ENCODE assay signal across 8 cellular contexts in the genomic region with DNA sequence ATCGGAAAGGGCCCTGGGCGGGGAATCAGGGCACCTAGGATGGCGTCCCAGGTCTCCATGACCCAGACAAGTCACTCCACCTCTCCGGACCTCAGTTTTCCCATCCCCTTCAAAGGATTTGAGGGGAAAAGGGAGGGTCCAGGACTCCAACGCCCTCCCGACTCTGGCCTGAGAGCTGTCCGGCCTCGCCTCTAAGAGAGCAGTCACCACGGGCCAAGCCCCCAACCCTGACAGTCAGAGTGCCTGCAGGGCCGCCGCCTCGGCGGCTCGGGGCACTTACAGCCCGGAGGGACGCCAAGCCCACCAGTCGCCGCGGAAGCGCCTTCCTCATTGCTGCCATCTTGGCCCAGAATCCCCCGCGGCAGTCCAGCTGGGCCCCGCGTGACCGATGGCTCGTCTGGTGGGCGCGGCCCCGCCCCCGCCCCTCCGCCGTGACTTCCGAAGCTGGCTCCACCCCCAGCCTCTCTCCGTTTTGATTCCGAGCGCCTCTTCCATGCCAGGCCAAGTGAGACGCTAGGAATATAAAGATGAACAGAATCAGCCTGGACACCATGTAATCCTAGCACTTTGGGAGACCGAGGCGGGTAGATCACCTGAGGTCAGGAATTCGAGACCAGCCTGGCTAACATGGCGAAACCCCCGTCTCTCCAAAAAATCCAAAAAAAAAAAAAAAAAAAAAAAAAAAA. TPM values are rescaled to one million over a fixed set of nuclear protein-coding genes. Genes with fewer than 3 reads are reported as not detected.
DNase-seq lines count a peak whose midpoint lies in the region; ATAC-seq and TF ChIP-seq lines count a peak whose summit lies in the region.

HMGCL (minus strand) TSS at position 354 of the 686 bp plus-strand sequence; CDS start at position 340, 14 bp downstream.

- under 1% methylated on average over 42 of the region's 42 CpGs for WGBS in prostate gland

- no peaks in the 10 kb centered on the region for H3K4me1 ChIP-seq in prostate gland (replicated peaks)

- TF ChIP-seq POLR2A in prostate gland (IDR thresholded peaks at IDR 0.05) = peak; percentile 92

- H3K27me3 ChIP-seq in prostate gland (replicated peaks; ENCODE audit: insufficient read depth) = no peaks in the 10 kb centered on the region

- DNase-seq in NCI-H187 (lab: John Stamatoyannopoulos, UW) (peak; percentile 64 to 80), T-helper 2 cell (peak; percentile 73 to 94 (median 78)), amygdala (lab: John Stamatoyannopoulos, UW) (peak; percentile 49 to 95 (median 82)), left ventricle myocardium superior (peak; percentile 96), prostate gland (ENCODE audit: low spot score) (peak; percentile 93), ureter (ENCODE audit: low spot score) (peak; percentile 92)

- H3K9me3 ChIP-seq in prostate gland = no peaks in the 10 kb centered on the region

- H3K36me3 ChIP-seq in prostate gland = no peaks in the 10 kb centered on the region

- peak within 1 kb of the TSS; percentile 82 for H3K4me3 ChIP-seq in GM08714 (ENCODE audit: low read length)
- H3K4me3 ChIP-seq in prostate gland = peak within 1 kb of the TSS; percentile 67 to 79

- ATAC-seq in HG02623 (IDR thresholded peaks at IDR 0.05; ENCODE audit: unreplicated experiment) (peak; percentile 67), left ventricle myocardium superior (peak; percentile 100)

- intact Hi-C loops in left ventricle myocardium superior (cut with micrococcal nuclease) = no loop called here
- intact Hi-C loops in prostate gland (cut with DNase I) = no loop called here

- TF ChIP-seq CTCF in prostate gland (IDR thresholded peaks at IDR 0.05) = peak in 2 of 4 experiments; percentile 14 to 15

- peak within 1 kb of the TSS; percentile 84 to 91 for H3K27ac ChIP-seq in prostate gland

RNA-seq across cellular contexts. Expression of gene HMGCL, which starts in this region (rescaled TPM):
- total RNA-seq in left ventricle myocardium superior = 33.5 TPM
- total RNA-seq in prostate gland = 10 to 100 TPM; 51.1 to 58.7 TPM
- total RNA-seq in ureter = 54.1 TPM

Comparison
In these comparisons a context has a peak if more than half of its experiments do, and no peak if none do; other contexts are left out.
1. Peak in every context shown above with its lines: DNase-seq, ATAC-seq, H3K4me3 ChIP-seq and H3K27ac ChIP-seq.